ENCODE assay signal across 8 cellular contexts in the genomic region with DNA sequence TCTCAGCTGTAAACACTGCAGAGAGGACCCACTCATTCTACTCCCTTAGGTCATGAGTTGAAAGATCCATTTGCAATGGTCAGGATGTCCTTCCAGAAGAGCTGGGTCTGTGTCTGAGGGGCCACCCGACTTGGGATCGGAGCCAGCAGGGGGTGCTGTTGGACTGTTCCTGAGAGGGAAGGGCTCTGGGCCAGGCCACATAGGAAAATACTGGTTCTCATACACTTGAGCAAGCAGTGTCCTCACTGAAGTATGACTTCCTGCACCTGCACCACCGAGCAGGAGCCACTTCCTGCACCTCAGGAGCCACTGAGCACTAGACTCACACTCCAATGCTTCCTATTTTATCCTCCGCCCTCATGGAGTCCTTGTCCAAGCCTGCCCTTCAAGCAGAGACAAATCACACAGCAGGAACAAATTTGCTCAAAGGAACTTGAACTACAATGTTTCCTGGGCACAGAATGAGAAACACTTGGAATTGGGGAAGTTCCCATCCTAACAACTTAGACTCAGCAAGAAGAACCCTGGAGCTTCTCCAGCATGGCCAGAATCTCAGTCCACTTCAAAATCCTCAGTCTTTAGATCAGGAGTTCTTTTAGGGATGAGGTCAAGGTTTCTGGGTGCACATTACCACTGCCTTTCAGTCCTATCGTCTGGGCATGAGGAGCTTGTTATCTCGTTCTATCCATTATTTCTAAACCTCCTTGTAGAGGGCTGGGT. TPM values are rescaled to one million over a fixed set of nuclear protein-coding genes. Genes with fewer than 3 reads are reported as not detected.
DNase-seq lines count a peak whose midpoint lies in the region; FAIRE-seq and TF ChIP-seq lines count a peak whose summit lies in the region.
"Had no signal": no experiment of that assay in that cellular context is flagged by ENCODE, and none has a peak within 500 bp of the region (broad histone marks: within the 10 kb centered on the region; RNA-seq: fewer than 3 reads in every experiment).

No MANE protein-coding gene starts in this region.

- no peaks in the 10 kb centered on the region for H3K9me3 Mint-ChIP-seq in HFFc6
- no peaks in the 10 kb centered on the region for H3K9me3 Mint-ChIP-seq in T-helper 1 cell treated with Interleukin-12 subunit alpha and Interleukin-12 subunit beta and Interleukin-4 antibody, amounts not matched to agents 30 μg/mL and 1 μg/mL, for 36 hours
- H3K9me3 Mint-ChIP-seq in immature natural killer cell = no peaks in the 10 kb centered on the region

- peaks cover 13% of the 10 kb centered on the region for H3K27me3 Mint-ChIP-seq in HFFc6 (ENCODE audit: insufficient read depth)
- H3K27me3 Mint-ChIP-seq in T-helper 1 cell treated with Interleukin-12 subunit alpha and Interleukin-12 subunit beta and Interleukin-4 antibody, amounts not matched to agents 30 μg/mL and 1 μg/mL, for 36 hours (ENCODE audit: low read depth) = no peaks in the 10 kb centered on the region
- peaks cover 0 to 5% (median 2%) of the 10 kb centered on the region in 3 donors for H3K27me3 Mint-ChIP-seq in immature natural killer cell (ENCODE audit: low read depth in 3 of 3)

- TF ChIP-seq POLR2A in GM12891 (IDR thresholded peaks at IDR 0.05; ENCODE audit: low read depth, low read length) = no peak

- FAIRE-seq in GM12891 (lab: Jason Lieb, UNC) = peak; percentile 100

- H3K27ac Mint-ChIP-seq in HFFc6 (no peak overlapping the region), immature natural killer cell (peak overlapping the region in 1 of 6 donors; percentile 21)
- peak overlapping the region; percentile 86 for H3K27ac Mint-ChIP-seq in T-helper 1 cell treated with Interleukin-12 subunit alpha and Interleukin-12 subunit beta and Interleukin-4 antibody, amounts not matched to agents 30 μg/mL and 1 μg/mL, for 36 hours

- H3K4me1 Mint-ChIP-seq in HFFc6 (ENCODE audit: low read depth) (peaks cover 21% of the 10 kb centered on the region), immature natural killer cell (peaks cover 2 to 7% of the 10 kb centered on the region in 2 donors)
- H3K4me1 Mint-ChIP-seq in T-helper 1 cell treated with Interleukin-12 subunit alpha and Interleukin-12 subunit beta and Interleukin-4 antibody, amounts not matched to agents 30 μg/mL and 1 μg/mL, for 36 hours (ENCODE audit: low read depth) = peaks cover 34% of the 10 kb centered on the region

- DNase-seq in GM12891 (ENCODE audit: insufficient read length, low spot score) (peak; percentile 62), HFFc6 (peak; percentile 38), NAMALWA (ENCODE audit: low spot score) (peak; percentile 88), amniotic epithelial cell (ENCODE audit: low read depth) (peak; percentile 57), immature natural killer cell (peak; percentile 25 to 43 (median 41))
- peak; percentile 87 to 93 for DNase-seq in stimulated activated CD4-positive, alpha-beta T cell treated with anti-CD3 and anti-CD28 coated beads, Interleukin-2, amount 100 ng/mL, for 24 hours

- peak; percentile 89 for TF ChIP-seq CTCF in HFFc6 (IDR thresholded peaks at IDR 0.05)

- H3K4me3 Mint-ChIP-seq in HFFc6 = no peak overlapping the region
- H3K4me3 Mint-ChIP-seq in T-helper 1 cell treated with Interleukin-12 subunit alpha and Interleukin-12 subunit beta and Interleukin-4 antibody, amounts not matched to agents 30 μg/mL and 1 μg/mL, for 36 hours = peak overlapping the region; percentile 65
- H3K4me3 Mint-ChIP-seq in immature natural killer cell = no peak overlapping the region

- no peaks in the 10 kb centered on the region for H3K36me3 Mint-ChIP-seq in HFFc6 (ENCODE audit: low read depth)
- H3K36me3 Mint-ChIP-seq in T-helper 1 cell treated with Interleukin-12 subunit alpha and Interleukin-12 subunit beta and Interleukin-4 antibody, amounts not matched to agents 30 μg/mL and 1 μg/mL, for 36 hours (ENCODE audit: low read depth) = no peaks in the 10 kb centered on the region
- no peaks in the 10 kb centered on the region for H3K36me3 Mint-ChIP-seq in immature natural killer cell

TF ChIP-seq in GM12891, 5 proteins besides CTCF, POLR2A, EP300 and RAD21:
- no peak for TF ChIP-seq TAF1 (IDR thresholded peaks at IDR 0.05; ENCODE audit: low read depth, low read length)
- no peak for TF ChIP-seq POU2F2 (IDR thresholded peaks at IDR 0.05; ENCODE audit: low read depth, low read length)
- no peak for TF ChIP-seq POLR2AphosphoS5 (IDR thresholded peaks at IDR 0.05; ENCODE audit: low read depth, low read length)
- TF ChIP-seq PAX5 (IDR thresholded peaks at IDR 0.05; ENCODE audit: insufficient read depth, low read length, severe bottlenecking) = peak; percentile 53

RNA-seq across cellular contexts. Expression of a gene that starts 36.6 kb away (rescaled TPM):
- not detected for polyA plus RNA-seq in GM12891 (2012; ENCODE audit: low read depth, missing spikeins)
- total RNA-seq in HFFc6 (2021; fragmentation: NEBNext Ultra II Directional; extraction: Animal tissue kit (Norgen Biotek cat#: 25700)) = not detected
- polyA plus RNA-seq in immature natural killer cell = not detected
- total RNA-seq: skeletal muscle tissue had no signal

Comparison
In these comparisons a context has a peak if more than half of its experiments do, and no peak if none do; other contexts are left out.
1. Peak in every context shown above with its lines: DNase-seq.
2. DNase-seq: peak in every context shown above with its lines; median percentile 90 in stimulated activated CD4-positive, alpha-beta T cell treated with anti-CD3 and anti-CD28 coated beads, Interleukin-2, amount 100 ng/mL, for 24 hours; 88 in NAMALWA; 62 in GM12891; 57 in amniotic epithelial cell; 41 in immature natural killer cell; 38 in HFFc6.